Comparison of ENCODE assay signal across 33 cellular contexts in the genomic region with DNA sequence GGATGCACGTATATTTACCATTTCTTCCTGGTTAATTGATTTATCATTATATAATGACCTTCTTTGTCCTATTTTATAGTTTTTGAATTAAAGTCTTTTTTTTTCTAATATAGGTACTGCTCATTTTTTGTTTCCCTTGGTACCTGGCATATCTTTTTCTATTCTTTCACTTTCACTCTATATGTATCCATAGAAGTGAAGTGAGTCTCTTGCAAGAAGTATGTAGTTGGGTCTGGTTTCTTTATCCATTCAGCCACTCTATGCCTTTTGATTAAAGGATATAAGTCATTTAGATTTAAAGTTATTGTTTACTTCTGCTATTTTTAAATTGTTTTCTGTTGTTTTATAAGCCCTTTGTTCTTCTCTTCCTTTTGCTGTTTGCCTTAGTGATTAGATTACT.
"Had no signal": no experiment of that assay in that cellular context is flagged by ENCODE, and none has a peak within 500 bp of the region (broad histone marks: within the 10 kb centered on the region; RNA-seq: fewer than 3 reads in every experiment).

No MANE protein-coding gene starts in this region.

- H3K4me1 ChIP-seq: Peyer's patch, SJCRH30 had no signal

- H3K27ac ChIP-seq: Peyer's patch, RWPE1, SJCRH30, SK-N-MC, WERI-Rb-1 had no signal

- ATAC-seq: activated CD8-positive, alpha-beta memory T cell treated with anti-CD3 and anti-CD28 coated beads, Interleukin-2, amount 10 ng/mL, durations not matched to agents 7 days and 5 days; activated naive CD8-positive, alpha-beta T cell treated with anti-CD3 and anti-CD28 coated beads, Interleukin-2, amount 50 U/mL, for 24 hours; PC-3; Right ventricle myocardium inferior had no signal

- H3K4me3 ChIP-seq: Peyer's patch, SJCRH30, SK-N-MC had no signal

- FAIRE-seq: bronchial epithelial cell had no signal

- H3K36me3 ChIP-seq: Peyer's patch, SJCRH30, WERI-Rb-1 had no signal

- H3K9me3 ChIP-seq: Peyer's patch, SJCRH30 had no signal

- H3K27me3 ChIP-seq: Peyer's patch, SJCRH30 had no signal

- DNase-seq: activated CD4-positive, alpha-beta memory T cell treated with anti-CD3 and anti-CD28 coated beads, Interleukin-2, amount 10 ng/mL, durations not matched to agents 7 days and 5 days; activated CD4-positive, alpha-beta T cell treated with anti-CD3 and anti-CD28 coated beads for 1 hour; activated CD4-positive, alpha-beta T cell treated with anti-CD3 and anti-CD28 coated beads for 48 hours; activated CD4-positive, CD25-positive, alpha-beta regulatory T cell; activated CD8-positive, alpha-beta memory T cell treated with anti-CD3 and anti-CD28 coated beads for 24 hours; activated CD8-positive, alpha-beta memory T cell treated with anti-CD3 and anti-CD28 coated beads, Interleukin-2, amount 10 ng/mL, durations not matched to agents 7 days and 5 days; activated CD8-positive, alpha-beta memory T cell treated with anti-CD3 and anti-CD28 coated beads, Interleukin-2, amount 50 U/mL, for 48 hours; activated effector memory CD4-positive, alpha-beta T cell treated with Interleukin-2 at 50 U/mL for 16 hours; activated naive CD4-positive, alpha-beta T cell treated with anti-CD3 and anti-CD28 coated beads, Interleukin-2, amount 10 ng/mL, durations not matched to agents 7 days and 5 days; activated naive CD8-positive, alpha-beta T cell treated with anti-CD3 and anti-CD28 coated beads, Interleukin-2, amount 50 U/mL, for 24 hours; activated T-cell treated with anti-CD3 and anti-CD28 coated beads, Interleukin-2, amount 50 U/mL, for 48 hours; anterior cingulate cortex; caudate nucleus; cerebellar nuclear complex; NCI-H1048; NCI-H1105 treated with DMSO at 0.1 percent for 48 hours; NCI-H1436; NCI-H1694; NCI-H1930; NCI-H2081 treated with DMSO at 0.1 percent for 48 hours; NCI-H226; NCI-H446 treated with DMSO at 0.1 percent for 48 hours; NCI-H524; NCI-H69; PC-3; Peyer's patch; SJCRH30; T1000; WERI-Rb-1 had no signal
